ENCODE assay signal across 1 cellular context in the genomic region with DNA sequence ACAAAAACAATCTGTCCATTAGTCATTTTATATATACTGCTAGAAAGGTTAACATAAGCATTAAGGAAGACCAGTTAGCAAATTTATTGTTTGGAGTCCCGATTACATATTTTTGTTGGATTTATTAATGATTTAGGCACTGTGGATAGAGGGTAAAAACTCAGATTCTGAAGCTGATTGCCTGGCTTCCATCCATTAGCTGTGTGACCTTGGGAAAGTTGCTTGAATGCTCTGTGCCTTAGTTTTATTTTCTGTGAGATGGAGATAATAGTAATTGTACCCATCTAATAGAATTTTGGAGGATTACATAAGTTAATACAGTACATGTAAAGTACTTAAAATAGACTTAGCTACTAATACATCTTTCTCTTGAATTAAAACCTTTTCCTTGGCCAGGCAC.
TF ChIP-seq lines count a peak whose summit lies in the region.

No MANE protein-coding gene starts in this region.

TF ChIP-seq in K562, 482 proteins besides CTCF, POLR2A, EP300 and RAD21:
- TF ChIP-seq, protein P1, sequence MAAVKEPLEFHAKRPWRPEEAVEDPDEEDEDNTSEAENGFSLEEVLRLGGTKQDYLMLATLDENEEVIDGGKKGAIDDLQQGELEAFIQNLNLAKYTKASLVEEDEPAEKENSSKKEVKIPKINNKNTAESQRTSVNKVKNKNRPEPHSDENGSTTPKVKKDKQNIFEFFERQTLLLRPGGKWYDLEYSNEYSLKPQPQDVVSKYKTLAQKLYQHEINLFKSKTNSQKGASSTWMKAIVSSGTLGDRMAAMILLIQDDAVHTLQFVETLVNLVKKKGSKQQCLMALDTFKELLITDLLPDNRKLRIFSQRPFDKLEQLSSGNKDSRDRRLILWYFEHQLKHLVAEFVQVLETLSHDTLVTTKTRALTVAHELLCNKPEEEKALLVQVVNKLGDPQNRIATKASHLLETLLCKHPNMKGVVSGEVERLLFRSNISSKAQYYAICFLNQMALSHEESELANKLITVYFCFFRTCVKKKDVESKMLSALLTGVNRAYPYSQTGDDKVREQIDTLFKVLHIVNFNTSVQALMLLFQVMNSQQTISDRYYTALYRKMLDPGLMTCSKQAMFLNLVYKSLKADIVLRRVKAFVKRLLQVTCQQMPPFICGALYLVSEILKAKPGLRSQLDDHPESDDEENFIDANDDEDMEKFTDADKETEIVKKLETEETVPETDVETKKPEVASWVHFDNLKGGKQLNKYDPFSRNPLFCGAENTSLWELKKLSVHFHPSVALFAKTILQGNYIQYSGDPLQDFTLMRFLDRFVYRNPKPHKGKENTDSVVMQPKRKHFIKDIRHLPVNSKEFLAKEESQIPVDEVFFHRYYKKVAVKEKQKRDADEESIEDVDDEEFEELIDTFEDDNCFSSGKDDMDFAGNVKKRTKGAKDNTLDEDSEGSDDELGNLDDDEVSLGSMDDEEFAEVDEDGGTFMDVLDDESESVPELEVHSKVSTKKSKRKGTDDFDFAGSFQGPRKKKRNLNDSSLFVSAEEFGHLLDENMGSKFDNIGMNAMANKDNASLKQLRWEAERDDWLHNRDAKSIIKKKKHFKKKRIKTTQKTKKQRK (IDR thresholded peaks at IDR 0.05; ENCODE audit: borderline replicate concordance, low read depth, low read length) = no peak
- peak; percentile 31 for TF ChIP-seq ZFP36 (IDR thresholded peaks at IDR 0.05; ENCODE audit: low read depth, low read length, partially characterized antibody)
- no peak for TF ChIP-seq MEIS2 (IDR thresholded peaks at IDR 0.05; ENCODE audit: partially characterized antibody)
- TF ChIP-seq BRF1 (IDR thresholded peaks at IDR 0.05; ENCODE audit: borderline replicate concordance, extremely low read depth, insufficient read length) = no peak
- peak; percentile 10 to 48; a peak in 1 of 4 replicates for TF ChIP-seq KDM1A (IDR thresholded peaks at IDR 0.05)
- peak; percentile 91 for TF ChIP-seq RBM25 (IDR thresholded peaks at IDR 0.05; ENCODE audit: low read depth, low read length, severe bottlenecking)
- no peak for TF ChIP-seq ARHGAP35 (IDR thresholded peaks at IDR 0.05; ENCODE audit: partially characterized antibody)
- TF ChIP-seq, protein P2, sequence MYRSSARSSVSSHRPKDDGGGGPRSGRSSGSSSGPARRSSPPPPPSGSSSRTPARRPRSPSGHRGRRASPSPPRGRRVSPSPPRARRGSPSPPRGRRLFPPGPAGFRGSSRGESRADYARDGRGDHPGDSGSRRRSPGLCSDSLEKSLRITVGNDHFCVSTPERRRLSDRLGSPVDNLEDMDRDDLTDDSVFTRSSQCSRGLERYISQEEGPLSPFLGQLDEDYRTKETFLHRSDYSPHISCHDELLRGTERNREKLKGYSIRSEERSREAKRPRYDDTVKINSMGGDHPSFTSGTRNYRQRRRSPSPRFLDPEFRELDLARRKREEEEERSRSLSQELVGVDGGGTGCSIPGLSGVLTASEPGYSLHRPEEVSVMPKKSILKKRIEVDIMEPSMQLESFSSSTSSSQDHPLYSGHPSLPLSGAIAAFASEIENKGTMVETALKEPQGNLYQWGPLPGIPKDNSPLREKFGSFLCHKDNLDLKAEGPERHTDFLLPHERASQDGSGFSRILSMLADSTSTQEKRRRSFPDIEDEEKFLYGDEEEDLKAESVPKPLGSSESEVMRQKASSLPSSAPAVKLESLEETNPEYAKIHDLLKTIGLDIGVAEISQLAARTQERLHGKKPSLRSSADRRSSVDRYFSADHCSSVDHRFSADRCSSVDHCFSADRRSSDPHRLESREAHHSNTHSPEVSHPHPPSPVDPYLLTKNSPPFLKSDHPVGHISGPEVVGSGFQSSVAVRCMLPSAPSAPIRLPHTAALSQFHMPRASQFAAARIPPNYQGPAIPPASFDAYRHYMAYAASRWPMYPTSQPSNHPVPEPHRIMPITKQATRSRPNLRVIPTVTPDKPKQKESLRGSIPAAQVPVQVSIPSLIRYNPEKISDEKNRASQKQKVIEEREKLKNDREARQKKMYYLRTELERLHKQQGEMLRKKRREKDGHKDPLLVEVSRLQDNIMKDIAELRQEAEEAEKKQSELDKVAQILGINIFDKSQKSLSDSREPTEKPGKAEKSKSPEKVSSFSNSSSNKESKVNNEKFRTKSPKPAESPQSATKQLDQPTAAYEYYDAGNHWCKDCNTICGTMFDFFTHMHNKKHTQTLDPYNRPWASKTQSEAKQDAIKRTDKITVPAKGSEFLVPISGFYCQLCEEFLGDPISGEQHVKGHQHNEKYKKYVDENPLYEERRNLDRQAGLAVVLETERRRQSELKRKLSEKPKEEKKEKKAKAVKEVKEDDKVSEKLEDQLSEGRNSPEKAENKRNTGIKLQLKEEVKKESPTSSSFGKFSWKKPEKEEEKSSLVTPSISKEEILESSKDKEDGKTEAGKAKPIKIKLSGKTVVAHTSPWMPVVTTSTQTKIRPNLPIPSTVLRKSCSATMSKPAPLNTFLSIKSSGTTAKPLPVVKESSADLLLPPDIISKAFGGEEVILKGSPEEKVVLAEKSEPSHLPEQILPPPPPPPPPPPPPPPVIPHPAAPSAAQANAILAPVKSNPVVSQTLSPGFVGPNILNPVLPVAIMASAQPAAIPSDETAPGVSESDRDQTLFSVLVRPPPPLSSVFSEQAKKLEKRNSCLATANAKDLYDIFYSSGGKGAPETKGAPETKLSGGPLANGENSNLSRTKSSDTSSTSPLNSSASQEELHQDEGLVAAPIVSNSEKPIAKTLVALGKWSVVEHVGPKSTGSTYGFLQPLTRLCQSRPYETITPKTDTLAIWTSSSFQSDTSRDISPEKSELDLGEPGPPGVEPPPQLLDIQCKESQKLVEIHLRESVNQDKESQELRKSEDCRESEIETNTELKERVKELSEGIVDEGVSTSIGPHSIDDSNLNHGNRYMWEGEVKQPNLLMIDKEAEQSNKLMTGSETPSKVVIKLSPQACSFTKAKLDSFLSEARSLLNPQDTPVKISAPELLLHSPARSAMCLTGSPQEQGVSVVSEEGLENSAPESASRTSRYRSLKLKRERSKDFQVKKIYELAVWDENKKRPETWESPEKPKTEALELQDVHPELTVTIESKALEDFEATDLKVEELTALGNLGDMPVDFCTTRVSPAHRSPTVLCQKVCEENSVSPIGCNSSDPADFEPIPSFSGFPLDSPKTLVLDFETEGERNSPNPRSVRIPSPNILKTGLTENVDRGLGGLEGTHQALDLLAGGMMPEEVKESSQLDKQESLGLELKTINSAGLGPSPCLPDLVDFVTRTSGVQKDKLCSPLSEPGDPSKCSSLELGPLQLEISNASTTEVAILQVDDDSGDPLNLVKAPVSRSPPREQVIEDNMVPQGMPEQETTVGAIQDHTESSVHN (IDR thresholded peaks at IDR 0.05; ENCODE audit: borderline replicate concordance in 1 of 2, low read depth in 1 of 2) = no peak
- no peak for TF ChIP-seq ATF7 (IDR thresholded peaks at IDR 0.05)
- TF ChIP-seq NR1H2 (CRISPR knock-in tag; IDR thresholded peaks at IDR 0.05) = no peak
- TF ChIP-seq FOS (IDR thresholded peaks at IDR 0.05; ENCODE audit: extremely low read depth, insufficient read length) = no peak
- no peak for TF ChIP-seq FOXO4 (CRISPR knock-in tag; IDR thresholded peaks at IDR 0.05)
- peak; percentile 87 for TF ChIP-seq BCOR (IDR thresholded peaks at IDR 0.05)
